In the genomic region with DNA sequence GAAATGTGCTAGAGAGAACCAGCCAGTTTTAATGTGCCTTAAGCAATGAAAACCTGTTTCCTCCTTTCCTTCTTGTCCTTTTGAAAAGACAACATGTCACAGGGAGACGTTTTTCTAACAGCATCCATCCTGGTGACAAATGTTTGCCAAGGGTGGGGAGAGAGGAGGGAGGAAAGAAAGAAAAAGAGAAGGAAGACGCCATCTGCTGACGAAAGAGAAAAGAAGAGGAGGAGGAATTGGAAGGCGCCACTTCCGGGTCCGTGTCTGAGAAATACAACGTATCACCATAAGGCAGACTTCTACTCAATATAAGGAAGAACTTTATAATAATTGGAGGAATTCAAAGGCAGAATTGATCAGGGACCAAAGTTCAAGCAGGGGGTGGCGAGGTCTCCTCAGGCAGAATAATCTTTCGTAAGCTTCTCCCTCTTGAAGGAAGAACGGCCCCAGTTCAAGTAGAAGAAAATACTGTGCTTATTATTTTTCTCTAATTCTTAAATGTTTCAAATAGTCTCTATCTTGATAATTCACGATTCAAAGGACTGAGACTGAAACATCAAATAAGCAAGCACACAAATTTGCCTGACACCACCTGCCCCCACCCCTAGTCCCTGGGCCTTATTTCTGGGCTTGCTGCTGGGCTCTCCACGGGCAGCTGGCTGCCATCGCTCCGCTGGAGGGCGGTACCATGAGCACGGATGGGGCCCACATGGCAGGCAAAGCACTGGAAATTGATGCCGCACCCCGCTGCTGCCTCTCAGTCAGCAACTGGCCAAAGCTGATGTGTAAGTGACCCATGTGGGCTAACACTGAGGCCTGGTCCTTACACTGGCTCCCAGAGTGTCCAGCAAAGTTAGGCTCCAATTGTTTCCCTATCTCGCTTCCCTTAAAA, we compare ENCODE assay signal across 1 cellular context.
TF ChIP-seq lines count a peak whose summit lies in the region.

No MANE protein-coding gene starts in this region.

TF ChIP-seq in GM12878, 131 proteins besides CTCF, POLR2A, EP300 and RAD21 (continued from another document):
- TF ChIP-seq, protein P1, sequence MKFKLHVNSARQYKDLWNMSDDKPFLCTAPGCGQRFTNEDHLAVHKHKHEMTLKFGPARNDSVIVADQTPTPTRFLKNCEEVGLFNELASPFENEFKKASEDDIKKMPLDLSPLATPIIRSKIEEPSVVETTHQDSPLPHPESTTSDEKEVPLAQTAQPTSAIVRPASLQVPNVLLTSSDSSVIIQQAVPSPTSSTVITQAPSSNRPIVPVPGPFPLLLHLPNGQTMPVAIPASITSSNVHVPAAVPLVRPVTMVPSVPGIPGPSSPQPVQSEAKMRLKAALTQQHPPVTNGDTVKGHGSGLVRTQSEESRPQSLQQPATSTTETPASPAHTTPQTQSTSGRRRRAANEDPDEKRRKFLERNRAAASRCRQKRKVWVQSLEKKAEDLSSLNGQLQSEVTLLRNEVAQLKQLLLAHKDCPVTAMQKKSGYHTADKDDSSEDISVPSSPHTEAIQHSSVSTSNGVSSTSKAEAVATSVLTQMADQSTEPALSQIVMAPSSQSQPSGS (IDR thresholded peaks at IDR 0.05; ENCODE audit: low read length), result 0 out of 2 replicates have a peak, but pooled peaks have one; percentile 25
- no peak for TF ChIP-seq SMAD1 (IDR thresholded peaks at IDR 0.05; ENCODE audit: low read depth, partially characterized antibody)
- TF ChIP-seq POU2F2 (IDR thresholded peaks at IDR 0.05; ENCODE audit: borderline replicate concordance, low read depth, low read length), result no peak
- TF ChIP-seq HDGF (IDR thresholded peaks at IDR 0.05), result no peak
- TF ChIP-seq IKZF2 (IDR thresholded peaks at IDR 0.05), result peak in 1 of 2 experiments; percentile 45; a peak in 3 of 4 replicates
- TF ChIP-seq, protein P2, sequence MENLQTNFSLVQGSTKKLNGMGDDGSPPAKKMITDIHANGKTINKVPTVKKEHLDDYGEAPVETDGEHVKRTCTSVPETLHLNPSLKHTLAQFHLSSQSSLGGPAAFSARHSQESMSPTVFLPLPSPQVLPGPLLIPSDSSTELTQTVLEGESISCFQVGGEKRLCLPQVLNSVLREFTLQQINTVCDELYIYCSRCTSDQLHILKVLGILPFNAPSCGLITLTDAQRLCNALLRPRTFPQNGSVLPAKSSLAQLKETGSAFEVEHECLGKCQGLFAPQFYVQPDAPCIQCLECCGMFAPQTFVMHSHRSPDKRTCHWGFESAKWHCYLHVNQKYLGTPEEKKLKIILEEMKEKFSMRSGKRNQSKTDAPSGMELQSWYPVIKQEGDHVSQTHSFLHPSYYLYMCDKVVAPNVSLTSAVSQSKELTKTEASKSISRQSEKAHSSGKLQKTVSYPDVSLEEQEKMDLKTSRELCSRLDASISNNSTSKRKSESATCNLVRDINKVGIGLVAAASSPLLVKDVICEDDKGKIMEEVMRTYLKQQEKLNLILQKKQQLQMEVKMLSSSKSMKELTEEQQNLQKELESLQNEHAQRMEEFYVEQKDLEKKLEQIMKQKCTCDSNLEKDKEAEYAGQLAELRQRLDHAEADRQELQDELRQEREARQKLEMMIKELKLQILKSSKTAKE (IDR thresholded peaks at IDR 0.05; ENCODE audit: low read depth, poor library complexity, severe bottlenecking), result peak; percentile 40
- no peak for TF ChIP-seq ZNF384 (IDR thresholded peaks at IDR 0.05; ENCODE audit: borderline replicate concordance, low read depth, low read length)
- TF ChIP-seq FOXK2 (IDR thresholded peaks at IDR 0.05), result no peak
- TF ChIP-seq, protein P3, sequence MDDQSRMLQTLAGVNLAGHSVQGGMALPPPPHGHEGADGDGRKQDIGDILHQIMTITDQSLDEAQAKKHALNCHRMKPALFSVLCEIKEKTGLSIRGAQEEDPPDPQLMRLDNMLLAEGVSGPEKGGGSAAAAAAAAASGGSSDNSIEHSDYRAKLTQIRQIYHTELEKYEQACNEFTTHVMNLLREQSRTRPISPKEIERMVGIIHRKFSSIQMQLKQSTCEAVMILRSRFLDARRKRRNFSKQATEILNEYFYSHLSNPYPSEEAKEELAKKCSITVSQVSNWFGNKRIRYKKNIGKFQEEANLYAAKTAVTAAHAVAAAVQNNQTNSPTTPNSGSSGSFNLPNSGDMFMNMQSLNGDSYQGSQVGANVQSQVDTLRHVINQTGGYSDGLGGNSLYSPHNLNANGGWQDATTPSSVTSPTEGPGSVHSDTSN (IDR thresholded peaks at IDR 0.05; ENCODE audit: insufficient replicate concordance, low read depth, low read length), result no peak
- TF ChIP-seq, protein P4, sequence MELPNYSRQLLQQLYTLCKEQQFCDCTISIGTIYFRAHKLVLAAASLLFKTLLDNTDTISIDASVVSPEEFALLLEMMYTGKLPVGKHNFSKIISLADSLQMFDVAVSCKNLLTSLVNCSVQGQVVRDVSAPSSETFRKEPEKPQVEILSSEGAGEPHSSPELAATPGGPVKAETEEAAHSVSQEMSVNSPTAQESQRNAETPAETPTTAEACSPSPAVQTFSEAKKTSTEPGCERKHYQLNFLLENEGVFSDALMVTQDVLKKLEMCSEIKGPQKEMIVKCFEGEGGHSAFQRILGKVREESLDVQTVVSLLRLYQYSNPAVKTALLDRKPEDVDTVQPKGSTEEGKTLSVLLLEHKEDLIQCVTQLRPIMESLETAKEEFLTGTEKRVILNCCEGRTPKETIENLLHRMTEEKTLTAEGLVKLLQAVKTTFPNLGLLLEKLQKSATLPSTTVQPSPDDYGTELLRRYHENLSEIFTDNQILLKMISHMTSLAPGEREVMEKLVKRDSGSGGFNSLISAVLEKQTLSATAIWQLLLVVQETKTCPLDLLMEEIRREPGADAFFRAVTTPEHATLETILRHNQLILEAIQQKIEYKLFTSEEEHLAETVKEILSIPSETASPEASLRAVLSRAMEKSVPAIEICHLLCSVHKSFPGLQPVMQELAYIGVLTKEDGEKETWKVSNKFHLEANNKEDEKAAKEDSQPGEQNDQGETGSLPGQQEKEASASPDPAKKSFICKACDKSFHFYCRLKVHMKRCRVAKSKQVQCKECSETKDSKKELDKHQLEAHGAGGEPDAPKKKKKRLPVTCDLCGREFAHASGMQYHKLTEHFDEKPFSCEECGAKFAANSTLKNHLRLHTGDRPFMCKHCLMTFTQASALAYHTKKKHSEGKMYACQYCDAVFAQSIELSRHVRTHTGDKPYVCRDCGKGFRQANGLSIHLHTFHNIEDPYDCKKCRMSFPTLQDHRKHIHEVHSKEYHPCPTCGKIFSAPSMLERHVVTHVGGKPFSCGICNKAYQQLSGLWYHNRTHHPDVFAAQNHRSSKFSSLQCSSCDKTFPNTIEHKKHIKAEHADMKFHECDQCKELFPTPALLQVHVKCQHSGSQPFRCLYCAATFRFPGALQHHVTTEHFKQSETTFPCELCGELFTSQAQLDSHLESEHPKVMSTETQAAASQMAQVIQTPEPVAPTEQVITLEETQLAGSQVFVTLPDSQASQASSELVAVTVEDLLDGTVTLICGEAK (IDR thresholded peaks at IDR 0.05; ENCODE audit: borderline replicate concordance), result no peak
- 0 out of 2 replicates have a peak, but pooled peaks have one; percentile 62 for TF ChIP-seq MTA3 (IDR thresholded peaks at IDR 0.05; ENCODE audit: borderline replicate concordance, low read length)
- TF ChIP-seq SMARCA5 (IDR thresholded peaks at IDR 0.05), result no peak
- TF ChIP-seq, protein P5, sequence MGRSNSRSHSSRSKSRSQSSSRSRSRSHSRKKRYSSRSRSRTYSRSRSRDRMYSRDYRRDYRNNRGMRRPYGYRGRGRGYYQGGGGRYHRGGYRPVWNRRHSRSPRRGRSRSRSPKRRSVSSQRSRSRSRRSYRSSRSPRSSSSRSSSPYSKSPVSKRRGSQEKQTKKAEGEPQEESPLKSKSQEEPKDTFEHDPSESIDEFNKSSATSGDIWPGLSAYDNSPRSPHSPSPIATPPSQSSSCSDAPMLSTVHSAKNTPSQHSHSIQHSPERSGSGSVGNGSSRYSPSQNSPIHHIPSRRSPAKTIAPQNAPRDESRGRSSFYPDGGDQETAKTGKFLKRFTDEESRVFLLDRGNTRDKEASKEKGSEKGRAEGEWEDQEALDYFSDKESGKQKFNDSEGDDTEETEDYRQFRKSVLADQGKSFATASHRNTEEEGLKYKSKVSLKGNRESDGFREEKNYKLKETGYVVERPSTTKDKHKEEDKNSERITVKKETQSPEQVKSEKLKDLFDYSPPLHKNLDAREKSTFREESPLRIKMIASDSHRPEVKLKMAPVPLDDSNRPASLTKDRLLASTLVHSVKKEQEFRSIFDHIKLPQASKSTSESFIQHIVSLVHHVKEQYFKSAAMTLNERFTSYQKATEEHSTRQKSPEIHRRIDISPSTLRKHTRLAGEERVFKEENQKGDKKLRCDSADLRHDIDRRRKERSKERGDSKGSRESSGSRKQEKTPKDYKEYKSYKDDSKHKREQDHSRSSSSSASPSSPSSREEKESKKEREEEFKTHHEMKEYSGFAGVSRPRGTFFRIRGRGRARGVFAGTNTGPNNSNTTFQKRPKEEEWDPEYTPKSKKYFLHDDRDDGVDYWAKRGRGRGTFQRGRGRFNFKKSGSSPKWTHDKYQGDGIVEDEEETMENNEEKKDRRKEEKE (IDR thresholded peaks at IDR 0.05), result no peak
